Comparison of ENCODE assay signal across 10 cellular contexts in the genomic region with DNA sequence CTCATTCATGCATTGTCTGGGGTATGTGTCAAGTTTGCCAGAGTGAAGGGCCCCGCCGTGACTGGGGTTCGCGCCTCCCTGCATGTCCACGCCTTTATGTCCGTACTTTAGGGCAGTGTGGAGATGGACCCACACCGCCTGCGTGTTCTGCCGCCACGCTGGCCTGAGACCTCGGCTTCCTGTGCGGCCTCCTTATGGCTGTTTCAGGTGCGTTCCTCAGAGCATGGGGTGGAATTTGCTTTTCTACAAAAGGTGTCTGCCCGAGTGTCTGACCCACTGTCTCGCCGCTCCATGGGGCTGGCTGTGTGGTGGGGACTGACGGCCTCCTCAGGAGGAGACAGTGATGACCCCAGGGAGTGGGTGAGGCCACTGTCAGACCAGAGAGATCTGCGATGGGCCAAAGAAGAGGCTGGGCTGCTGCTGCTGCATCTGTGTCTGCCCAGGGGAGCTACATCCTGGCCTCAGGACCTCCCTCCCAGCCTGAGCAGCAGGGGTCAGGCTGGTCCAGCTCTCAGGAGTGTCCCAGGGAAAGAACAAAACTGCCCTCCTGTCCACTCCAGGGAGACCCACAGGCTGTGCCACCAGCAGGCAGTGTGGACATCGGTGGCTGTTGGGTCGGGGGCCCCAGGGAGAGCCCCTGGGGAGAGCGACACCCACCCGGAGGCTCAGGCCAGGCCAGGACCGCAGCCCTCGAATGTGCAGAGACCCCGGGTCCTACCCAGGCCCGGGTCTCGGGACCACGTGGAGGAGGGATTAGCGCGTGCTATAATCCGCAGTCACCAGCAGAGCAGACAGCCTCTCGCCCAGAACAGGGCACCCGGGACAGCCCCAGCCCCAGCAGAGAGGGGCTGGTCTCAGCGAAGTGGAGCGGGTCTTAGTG. TPM values are rescaled to one million over a fixed set of nuclear protein-coding genes. Genes with fewer than 3 reads are reported as not detected.
DNase-seq lines count a peak whose midpoint lies in the region; ATAC-seq and TF ChIP-seq lines count a peak whose summit lies in the region.
"Had no signal": no experiment of that assay in that cellular context is flagged by ENCODE, and none has a peak within 500 bp of the region (broad histone marks: within the 10 kb centered on the region; RNA-seq: fewer than 3 reads in every experiment).

No MANE protein-coding gene starts in this region.

- peak; percentile 3 for ATAC-seq in activated CD4-positive, alpha-beta T cell treated with anti-CD3 and anti-CD28 coated beads for 36 hours
- ATAC-seq in activated CD8-positive, alpha-beta T cell treated with anti-CD3 and anti-CD28 coated beads for 36 hours: peak; percentile 5
- no peak for ATAC-seq in right lobe of liver
- ATAC-seq in stimulated activated naive CD8-positive, alpha-beta T cell treated with anti-CD3 and anti-CD28 coated beads, Interleukin-15, amount 100 ng/mL, for 72 hours: no peak
- no peak for ATAC-seq in GM19328 (IDR thresholded peaks at IDR 0.05; ENCODE audit: unreplicated experiment)

- TF ChIP-seq CTCF in activated CD8-positive, alpha-beta T cell treated with anti-CD3 and anti-CD28 coated beads for 36 hours (IDR thresholded peaks at IDR 0.05): no peak
- TF ChIP-seq CTCF in right lobe of liver (IDR thresholded peaks at IDR 0.05): no peak
- no peak for TF ChIP-seq CTCF in testis (IDR thresholded peaks at IDR 0.05)

- H3K4me1 Mint-ChIP-seq in activated CD4-positive, alpha-beta T cell treated with anti-CD3 and anti-CD28 coated beads for 36 hours: peaks cover 40% of the 10 kb centered on the region
- H3K4me1 Mint-ChIP-seq in activated CD8-positive, alpha-beta T cell treated with anti-CD3 and anti-CD28 coated beads for 36 hours (ENCODE audit: low read depth): peaks cover 30% of the 10 kb centered on the region
- peaks cover 55% of the 10 kb centered on the region for H3K4me1 Mint-ChIP-seq in stimulated activated naive CD8-positive, alpha-beta T cell treated with anti-CD3 and anti-CD28 coated beads, Interleukin-15, amount 100 ng/mL, for 72 hours

- peak; percentile 44 for DNase-seq in activated CD4-positive, alpha-beta T cell treated with anti-CD3 and anti-CD28 coated beads for 36 hours
- no peak for DNase-seq in activated CD4-positive, alpha-beta T cell treated with anti-CD3 and anti-CD28 coated beads for 1 hour
- DNase-seq in activated CD8-positive, alpha-beta T cell treated with anti-CD3 and anti-CD28 coated beads for 36 hours: peak; percentile 35
- DNase-seq in right lobe of liver (peak in 2 of 3 donors; percentile 47 to 57), testis (no peak), NCI-H1092 (lab: John Stamatoyannopoulos, UW) (no peak)
- no peak for DNase-seq in stimulated activated naive CD8-positive, alpha-beta T cell treated with anti-CD3 and anti-CD28 coated beads, Interleukin-15, amount 100 ng/mL, for 72 hours
- DNase-seq: cortex of kidney, SHP77 had no signal

- no peaks in the 10 kb centered on the region for H3K9me3 ChIP-seq in right lobe of liver
- H3K9me3 ChIP-seq in testis: no peaks in the 10 kb centered on the region

- H3K36me3 ChIP-seq in right lobe of liver (no peaks in the 10 kb centered on the region), testis (ENCODE audit: low read depth, missing control alignments) (no peaks in the 10 kb centered on the region)

- H3K9me3 Mint-ChIP-seq in activated CD4-positive, alpha-beta T cell treated with anti-CD3 and anti-CD28 coated beads for 36 hours (ENCODE audit: low read depth): peaks cover 1% of the 10 kb centered on the region
- no peaks in the 10 kb centered on the region for H3K9me3 Mint-ChIP-seq in activated CD8-positive, alpha-beta T cell treated with anti-CD3 and anti-CD28 coated beads for 36 hours
- H3K9me3 Mint-ChIP-seq in stimulated activated naive CD8-positive, alpha-beta T cell treated with anti-CD3 and anti-CD28 coated beads, Interleukin-15, amount 100 ng/mL, for 72 hours: no peaks in the 10 kb centered on the region

- peak overlapping the region; percentile 58 for H3K4me3 Mint-ChIP-seq in activated CD4-positive, alpha-beta T cell treated with anti-CD3 and anti-CD28 coated beads for 36 hours
- H3K4me3 Mint-ChIP-seq in activated CD8-positive, alpha-beta T cell treated with anti-CD3 and anti-CD28 coated beads for 36 hours: peak overlapping the region; percentile 59
- peak overlapping the region; percentile 83 to 95 for H3K4me3 Mint-ChIP-seq in stimulated activated naive CD8-positive, alpha-beta T cell treated with anti-CD3 and anti-CD28 coated beads, Interleukin-15, amount 100 ng/mL, for 72 hours

- H3K27me3 Mint-ChIP-seq in activated CD4-positive, alpha-beta T cell treated with anti-CD3 and anti-CD28 coated beads for 36 hours: no peaks in the 10 kb centered on the region
- H3K27me3 Mint-ChIP-seq in activated CD8-positive, alpha-beta T cell treated with anti-CD3 and anti-CD28 coated beads for 36 hours: no peaks in the 10 kb centered on the region
- no peaks in the 10 kb centered on the region for H3K27me3 Mint-ChIP-seq in stimulated activated naive CD8-positive, alpha-beta T cell treated with anti-CD3 and anti-CD28 coated beads, Interleukin-15, amount 100 ng/mL, for 72 hours

- H3K4me3 ChIP-seq in right lobe of liver: no peak overlapping the region
- H3K4me3 ChIP-seq in testis: no peak overlapping the region

- intact Hi-C loops in activated CD4-positive, alpha-beta T cell treated with anti-CD3 and anti-CD28 coated beads for 36 hours (cut with DNase I, micrococcal nuclease): loop anchor here (1.0 to 10.0 kb wide), 9 partner anchors 10 to 267 kb away; partner anchors contain the start of genes PCBP3 (in 2 of the 2) and SLC19A1 (in 1 of the 2)
- intact Hi-C loops in activated CD8-positive, alpha-beta T cell treated with anti-CD3 and anti-CD28 coated beads for 36 hours (cut with micrococcal nuclease): loop anchor here (5.0 kb wide), 1 partner anchor 265 kb away; no protein-coding TSS in a partner anchor
- intact Hi-C loops in right lobe of liver (cut with DNase I): no loop called here
- intact Hi-C loops in testis (cut with DNase I; ENCODE audit: low total_unique reads): loop anchor here (10.0 kb wide), 1 partner anchor 263 kb away; no protein-coding TSS in a partner anchor

- CTCF ChIA-PET in activated CD4-positive, alpha-beta T cell treated with anti-CD3 and anti-CD28 coated beads for 36 hours (lab: Charles Lee): interaction anchor here (0.7 to 1.6 kb wide), 3 partner anchors 40 to 376 kb away, joined by 3 to 4 read pairs (median 4); no protein-coding TSS in a partner anchor
- CTCF ChIA-PET in activated CD8-positive, alpha-beta T cell treated with anti-CD3 and anti-CD28 coated beads for 36 hours (lab: Charles Lee): interaction anchor here (2.3 kb wide), 1 partner anchor 44 kb away, joined by 15 read pairs; no protein-coding TSS in a partner anchor

- H3K27ac ChIP-seq in right lobe of liver: peak overlapping the region in 1 of 3 donors; percentile 47
- no peak overlapping the region for H3K27ac ChIP-seq in testis

- peaks cover 3% of the 10 kb centered on the region for H3K36me3 Mint-ChIP-seq in activated CD4-positive, alpha-beta T cell treated with anti-CD3 and anti-CD28 coated beads for 36 hours (ENCODE audit: low read depth)
- H3K36me3 Mint-ChIP-seq in activated CD8-positive, alpha-beta T cell treated with anti-CD3 and anti-CD28 coated beads for 36 hours (ENCODE audit: low read depth): no peaks in the 10 kb centered on the region

- no peak for TF ChIP-seq POLR2A in right lobe of liver (IDR thresholded peaks at IDR 0.05)
- no peak for TF ChIP-seq POLR2A in testis (IDR thresholded peaks at IDR 0.05)

- H3K4me1 ChIP-seq in right lobe of liver (peaks cover 0 to 8% (median 4%) of the 10 kb centered on the region in 4 donors), testis (peaks cover 5% of the 10 kb centered on the region)

- peak overlapping the region; percentile 98 for H3K27ac Mint-ChIP-seq in activated CD4-positive, alpha-beta T cell treated with anti-CD3 and anti-CD28 coated beads for 36 hours
- peak overlapping the region; percentile 98 for H3K27ac Mint-ChIP-seq in activated CD8-positive, alpha-beta T cell treated with anti-CD3 and anti-CD28 coated beads for 36 hours
- peak overlapping the region; percentile 97 to 100 for H3K27ac Mint-ChIP-seq in stimulated activated naive CD8-positive, alpha-beta T cell treated with anti-CD3 and anti-CD28 coated beads, Interleukin-15, amount 100 ng/mL, for 72 hours

- H3K27me3 ChIP-seq in right lobe of liver (no peaks in the 10 kb centered on the region), testis (no peaks in the 10 kb centered on the region)

- POLR2A ChIA-PET in activated CD4-positive, alpha-beta T cell treated with anti-CD3 and anti-CD28 coated beads for 36 hours (lab: Charles Lee): no interaction called here
- POLR2A ChIA-PET in activated CD8-positive, alpha-beta T cell treated with anti-CD3 and anti-CD28 coated beads for 36 hours (lab: Charles Lee): interaction anchor here (0.8 to 2.6 kb wide), 5 partner anchors 18 to 266 kb away, joined by 3 to 8 read pairs (median 3); no protein-coding TSS in a partner anchor

- 85% methylated on average over 8 of the region's 35 CpGs for WGBS in right lobe of liver (ENCODE audit: insufficient coverage, low coverage, low lambda C conversion rate, missing lambda C conversion rate)
- WGBS in testis, 2 donors: 91 to 93% methylated on average over 17 to 25 of the region's 35 CpGs

RNA-seq across cellular contexts. Expression of gene SLC19A1, which starts 9.8 kb away (rescaled TPM):
- total RNA-seq in activated CD4-positive, alpha-beta T cell treated with anti-CD3 and anti-CD28 coated beads for 36 hours: 10 to 100 TPM; 46.1 to 50.0 TPM
- total RNA-seq in activated CD8-positive, alpha-beta T cell treated with anti-CD3 and anti-CD28 coated beads for 36 hours: 10 to 100 TPM; 40.1 to 46.1 TPM
- total RNA-seq in right lobe of liver (10 to 100 TPM in 4 of 6 experiments, 1 to 10 TPM in 2; 4.5 to 24.5 (median 15.7) TPM), testis (10 to 100 TPM; 15.7 to 17.4 TPM)
- polyA plus RNA-seq in testis (ENCODE audit: insufficient read depth, low read depth, low replicate concordance): 5.5 TPM

Comparison
In these comparisons a context has a peak if more than half of its experiments do, and no peak if none do; other contexts are left out.
1. DNase-seq: peak in activated CD4-positive, alpha-beta T cell treated with anti-CD3 and anti-CD28 coated beads for 36 hours (single experiment), activated CD8-positive, alpha-beta T cell treated with anti-CD3 and anti-CD28 coated beads for 36 hours (single experiment) and right lobe of liver (2 of 3); none in activated CD4-positive, alpha-beta T cell treated with anti-CD3 and anti-CD28 coated beads for 1 hour (single experiment), stimulated activated naive CD8-positive, alpha-beta T cell treated with anti-CD3 and anti-CD28 coated beads, Interleukin-15, amount 100 ng/mL, for 72 hours (0 of 2), testis (single experiment) and NCI-H1092 (single experiment).
2. ATAC-seq: peak in activated CD4-positive, alpha-beta T cell treated with anti-CD3 and anti-CD28 coated beads for 36 hours (single experiment) and activated CD8-positive, alpha-beta T cell treated with anti-CD3 and anti-CD28 coated beads for 36 hours (single experiment); none in right lobe of liver (0 of 4), stimulated activated naive CD8-positive, alpha-beta T cell treated with anti-CD3 and anti-CD28 coated beads, Interleukin-15, amount 100 ng/mL, for 72 hours (single experiment) and GM19328 (single experiment).
3. intact Hi-C loops: an anchor here in activated CD4-positive, alpha-beta T cell treated with anti-CD3 and anti-CD28 coated beads for 36 hours (1.0 to 10.0 kb wide), activated CD8-positive, alpha-beta T cell treated with anti-CD3 and anti-CD28 coated beads for 36 hours (5.0 kb wide) and testis (10.0 kb wide); none called in right lobe of liver.
4. Peak in every context shown above with its lines, with median percentiles within 50 percentile points of each other: H3K27ac Mint-ChIP-seq and H3K4me3 Mint-ChIP-seq.